ENCODE assay signal across 8 cellular contexts in the genomic region with DNA sequence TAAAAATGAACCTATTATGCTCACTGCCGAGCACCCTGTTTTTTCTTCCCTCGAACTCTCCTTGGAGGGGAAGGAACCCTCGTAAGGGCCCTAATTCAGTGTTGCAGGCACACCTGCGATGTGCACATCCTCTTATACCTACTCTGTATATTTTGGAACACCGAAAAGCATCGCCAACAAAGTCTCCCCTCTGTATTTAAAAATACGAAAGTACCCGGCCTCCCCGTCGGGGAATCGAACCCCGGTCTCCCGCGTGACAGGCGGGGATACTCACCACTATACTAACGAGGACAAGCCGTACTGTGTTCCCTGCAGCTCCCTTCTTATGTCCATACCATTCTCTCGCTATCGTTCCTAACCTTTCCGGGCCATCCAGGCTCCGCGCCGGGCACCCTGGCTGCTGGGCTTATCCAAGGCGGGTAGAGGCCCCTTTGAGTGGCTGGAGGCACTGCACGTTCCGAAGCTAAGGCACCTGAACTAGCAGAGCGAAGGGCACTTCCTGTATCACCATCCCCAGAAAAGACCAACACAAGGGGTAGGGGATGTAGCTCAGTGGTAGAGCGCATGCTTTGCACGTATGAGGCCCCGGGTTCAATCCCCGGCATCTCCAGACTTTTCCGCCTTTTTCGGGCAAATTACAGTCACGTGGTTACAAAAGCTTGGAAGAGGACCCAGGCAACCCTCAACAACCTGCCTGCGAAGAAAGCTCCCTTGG. TPM values are rescaled to one million over a fixed set of nuclear protein-coding genes. Genes with fewer than 3 reads are reported as not detected.
A peak's percentile ranks its signal among the peaks of the same experiment; 100 is the strongest.
DNase-seq lines count a peak whose midpoint lies in the region; ATAC-seq, FAIRE-seq and TF ChIP-seq lines count a peak whose summit lies in the region.

No MANE protein-coding gene starts in this region.

- 0 out of 2 replicates have a peak overlapping the region, but pooled peaks have one; percentile 16 for H2BK20ac ChIP-seq in H1 (ENCODE audit: low read length)

- no peak overlapping the region for H2AK5ac ChIP-seq in H1 (ENCODE audit: low read depth, low read length)

- no peak for TF ChIP-seq POLR2A in A549 (IDR thresholded peaks at IDR 0.05; ENCODE audit: low read length)
- no peak; a peak in 1 of 3 replicates for TF ChIP-seq POLR2A in H1 (IDR thresholded peaks at IDR 0.05; ENCODE audit: control extremely low read depth in 1 of 2, low read depth in 2 of 2, low read length in 2 of 2)

- peak; percentile 77 to 85 for ATAC-seq in A549
- peak; percentile 59 for ATAC-seq in GM19324 (IDR thresholded peaks at IDR 0.05; ENCODE audit: low FRiP score, unreplicated experiment)
- peak; percentile 55 for ATAC-seq in HG03460 (IDR thresholded peaks at IDR 0.05; ENCODE audit: unreplicated experiment)

- POLR2A ChIA-PET in A549 (lab: Yijun Ruan, JAX) (interaction anchor here (0.6 to 4.5 kb wide), 9 partner anchors 12 to 33 kb away, joined by 4 to 125 read pairs (median 17); a partner anchor contains a TSS), H1 (lab: Charles Lee; ENCODE audit: partially characterized antibody) (interaction anchor here (0.7 to 12.1 kb wide), 12 partner anchors 8 to 56 kb away, joined by 3 to 250 read pairs (median 6); a partner anchor contains a TSS)
- POLR2A ChIA-PET in activated CD4-positive, alpha-beta T cell treated with anti-CD3 and anti-CD28 coated beads, Interleukin-2, amount 10 ng/mL, durations not matched to agents 7 days and 5 days (lab: Charles Lee) = interaction anchor here (0.9 to 2.7 kb wide), 4 partner anchors 12 to 28 kb away, joined by 3 to 15 read pairs (median 6); a partner anchor contains a TSS

- H3K4me2 ChIP-seq in A549 (peak overlapping the region; percentile 86), H1 (ENCODE audit: insufficient read depth in 1 of 2, low read depth in 2 of 2, low read length in 2 of 2) (peak overlapping the region; percentile 74 to 94)

- peak overlapping the region; percentile 85; the same call in 1 of the 2 replicates for H4K8ac ChIP-seq in H1 (ENCODE audit: extremely low read depth, insufficient read depth, low read length)

- no peaks in the 10 kb centered on the region for H3K9me3 Mint-ChIP-seq in activated CD4-positive, alpha-beta T cell treated with anti-CD3 and anti-CD28 coated beads, Interleukin-2, amount 10 ng/mL, durations not matched to agents 7 days and 5 days

- H3K4me1 ChIP-seq in A549 = peaks cover 29% of the 10 kb centered on the region
- H3K4me1 ChIP-seq in H1 (replicated peaks in 1 of 4; ENCODE audit: control insufficient read depth in 3 of 4, insufficient read depth in 4 of 4, low read length in 3 of 4) = peaks cover 0 to 4% (median 2%) of the 10 kb centered on the region in 4 experiments; a peak in 2 of 7 replicates
- H3K4me1 ChIP-seq in mononuclear cell (ENCODE audit: insufficient read depth, low read length) = peaks cover 54% of the 10 kb centered on the region

- H2BK15ac ChIP-seq in H1 (ENCODE audit: low read length) = no peak overlapping the region

- H4K5ac ChIP-seq in H1 (ENCODE audit: insufficient read length, low read depth, low read length) = peak overlapping the region; percentile 64

- no peaks in the 10 kb centered on the region for H3K79me1 ChIP-seq in H1 (ENCODE audit: low read depth, low read length)

- TF ChIP-seq RAD21 in A549 (conservative IDR thresholded peaks at IDR 0.05 in 1 of 2, IDR thresholded peaks at IDR 0.05 in 1 of 2) (0 out of 5 replicates have a peak, but pooled peaks of 1 of the 2 experiments have one; percentile 30), H1 (IDR thresholded peaks at IDR 0.05 in 1 of 2, conservative IDR thresholded peaks at IDR 0.05 in 1 of 2; ENCODE audit: low read depth in 2 of 2, low read length in 2 of 2) (no peak; a peak in 1 of 4 replicates)

- no peak overlapping the region for H3K56ac ChIP-seq in H1 (replicated peaks; ENCODE audit: insufficient read length, low read depth, low read length)

- peak overlapping the region; percentile 92 to 97 for H3K27ac ChIP-seq in A549
- peak overlapping the region; percentile 98 for H3K27ac ChIP-seq in H1 (ENCODE audit: low read depth, low read length)

- H3K79me2 ChIP-seq in H1 (ENCODE audit: control insufficient read depth in 1 of 2, insufficient read depth in 2 of 2, low read length in 2 of 2) = no peaks in the 10 kb centered on the region

- H3K4me3 ChIP-seq in A549 = peak overlapping the region; percentile 42
- H3K4me3 ChIP-seq in H1 (ENCODE audit: extremely low read depth in 1 of 4, insufficient read depth in 2 of 4, low read depth in 3 of 4, low read length in 4 of 4) = peak overlapping the region; percentile 64 to 83 (median 72)
- peak overlapping the region; percentile 47 for H3K4me3 ChIP-seq in mononuclear cell (ENCODE audit: low read length)

- CTCF ChIA-PET in A549 (lab: Yijun Ruan, JAX) (interaction anchor here (0.8 to 14.4 kb wide), 17 partner anchors 8 to 197 kb away, joined by 3 to 243 read pairs (median 9); a partner anchor contains a TSS), H1 (lab: Charles Lee; ENCODE audit: partially characterized antibody) (interaction anchor here (0.6 to 13.3 kb wide), 17 partner anchors 9 to 206 kb away, joined by 3 to 141 read pairs (median 4); a partner anchor contains a TSS)
- CTCF ChIA-PET in activated CD4-positive, alpha-beta T cell treated with anti-CD3 and anti-CD28 coated beads, Interleukin-2, amount 10 ng/mL, durations not matched to agents 7 days and 5 days (lab: Charles Lee) = interaction anchor here (0.6 to 6.4 kb wide), 18 partner anchors 9 to 816 kb away, joined by 3 to 122 read pairs (median 6); a partner anchor contains a TSS

- peaks cover 26% of the 10 kb centered on the region for H3K4me1 Mint-ChIP-seq in activated CD4-positive, alpha-beta T cell treated with anti-CD3 and anti-CD28 coated beads, Interleukin-2, amount 10 ng/mL, durations not matched to agents 7 days and 5 days

- H3K27me3 Mint-ChIP-seq in activated CD4-positive, alpha-beta T cell treated with anti-CD3 and anti-CD28 coated beads, Interleukin-2, amount 10 ng/mL, durations not matched to agents 7 days and 5 days = no peaks in the 10 kb centered on the region

- TF ChIP-seq CTCF in A549 (IDR thresholded peaks at IDR 0.05) (no peak; the same call in 2 of the 3 replicates), H1 (IDR thresholded peaks at IDR 0.05; ENCODE audit: control extremely low read depth in 1 of 3, insufficient read depth in 1 of 3, low read depth in 1 of 3, low read length in 3 of 3) (no peak)

- peaks cover 14% of the 10 kb centered on the region for H3K36me3 Mint-ChIP-seq in activated CD4-positive, alpha-beta T cell treated with anti-CD3 and anti-CD28 coated beads, Interleukin-2, amount 10 ng/mL, durations not matched to agents 7 days and 5 days (ENCODE audit: low read depth)

- no peaks in the 10 kb centered on the region for H4K20me1 ChIP-seq in H1 (replicated peaks in 1 of 2; ENCODE audit: control insufficient read depth in 1 of 2, insufficient read depth in 2 of 2, low read length in 2 of 2)

- peaks cover 4% of the 10 kb centered on the region; the same call in 1 of the 2 replicates for H3K23me2 ChIP-seq in H1 (ENCODE audit: low read depth, low read length)

- DNase-seq in A549 (ENCODE audit: low read depth in 1 of 2, low spot score in 1 of 2) = peak; percentile 72 to 97
- DNase-seq in activated CD4-positive, alpha-beta T cell treated with anti-CD3 and anti-CD28 coated beads, Interleukin-2, amount 10 ng/mL, durations not matched to agents 7 days and 5 days = peak; percentile 89
- DNase-seq in H1 (ENCODE audit: low read depth in 1 of 2, low spot score in 2 of 2) = peak; percentile 90 to 95
- peak; percentile 75 to 88 for DNase-seq in stimulated activated CD8-positive, alpha-beta memory T cell treated with anti-CD3 and anti-CD28 coated beads, Interleukin-4, amount 100 ng/mL, for 4 hours (ENCODE audit: low read depth in 2 of 2, low spot score in 1 of 2)
- no peak for DNase-seq in NCI-H1092 treated with DMSO at 0.1 percent for 48 hours (lab: John Stamatoyannopoulos, UW)

- H3K14ac ChIP-seq in H1 (ENCODE audit: insufficient read length) = no peak overlapping the region

- TF ChIP-seq EP300 in A549 (IDR thresholded peaks at IDR 0.05) = no peak
- no peak for TF ChIP-seq EP300 in H1 (IDR thresholded peaks at IDR 0.05; ENCODE audit: borderline replicate concordance in 1 of 2, low read depth in 2 of 2, low read length in 2 of 2)

- FAIRE-seq in A549 (lab: Jason Lieb, UNC) = peak; percentile 70
- no peak for FAIRE-seq in H1 (lab: Jason Lieb, UNC)

- no peak overlapping the region for H2BK120ac ChIP-seq in H1 (replicated peaks; ENCODE audit: low read depth, low read length)

- H4K91ac ChIP-seq in H1 (replicated peaks; ENCODE audit: insufficient read length, low read length) = peak overlapping the region; percentile 77

- H3K27me3 ChIP-seq in H1 (replicated peaks in 1 of 4; ENCODE audit: control insufficient read depth in 3 of 4, extremely low read depth in 1 of 4, insufficient read depth in 3 of 4, low read length in 3 of 4) (no peaks in the 10 kb centered on the region), mononuclear cell (ENCODE audit: insufficient read depth, low read length) (no peaks in the 10 kb centered on the region)

- no peak overlapping the region for H3K23ac ChIP-seq in H1 (ENCODE audit: insufficient read length)

- peak overlapping the region; percentile 39 to 93 (median 81) for H3K9ac ChIP-seq in H1 (replicated peaks in 1 of 4; ENCODE audit: extremely low read depth in 1 of 4, low read depth in 3 of 4, low read length in 3 of 4)

- H2AFZ ChIP-seq in H1 (ENCODE audit: low read length) = no peak overlapping the region

- WGBS in A549 (ENCODE audit: missing lambda C conversion rate) = 1% methylated on average over 35 of the region's 35 CpGs
- 1% methylated on average over 35 of the region's 35 CpGs; no CpG with 5 or more reads in 1 of the 2 experiments for WGBS in H1 (ENCODE audit: extremely low coverage in 1 of 2, insufficient coverage in 1 of 2, insufficient read length in 1 of 2, insufficient replicate concordance in 2 of 2, low coverage in 1 of 2, low lambda C conversion rate in 2 of 2, missing lambda C conversion rate in 1 of 2), 2 experiments

- H3K18ac ChIP-seq in H1 (ENCODE audit: extremely low read depth, low read length) = peak overlapping the region; percentile 97

- H2BK5ac ChIP-seq in H1 (ENCODE audit: low read depth, low read length) = peak overlapping the region; percentile 95

- peak overlapping the region; percentile 47 for H3K4ac ChIP-seq in H1 (replicated peaks; ENCODE audit: insufficient read length, low read depth, low read length)

- H3K4me3 Mint-ChIP-seq in activated CD4-positive, alpha-beta T cell treated with anti-CD3 and anti-CD28 coated beads, Interleukin-2, amount 10 ng/mL, durations not matched to agents 7 days and 5 days = no peak overlapping the region

- H2BK12ac ChIP-seq in H1 (ENCODE audit: low read depth, low read length) = peak overlapping the region; percentile 83

- peaks cover 0 to 3% (median 0%) of the 10 kb centered on the region in 4 experiments; a peak in 2 of 8 replicates for H3K36me3 ChIP-seq in H1 (ENCODE audit: control insufficient read depth in 2 of 4, insufficient read depth in 4 of 4, low read length in 3 of 4)

- H3K9me3 ChIP-seq in A549 = no peaks in the 10 kb centered on the region
- no peaks in the 10 kb centered on the region for H3K9me3 ChIP-seq in H1 (ENCODE audit: insufficient read depth in 2 of 2, low read depth in 1 of 2, low read length in 1 of 2)
- H3K9me3 ChIP-seq in mononuclear cell (ENCODE audit: low read depth, low read length) = no peaks in the 10 kb centered on the region

- no peak overlapping the region for H3K27ac Mint-ChIP-seq in activated CD4-positive, alpha-beta T cell treated with anti-CD3 and anti-CD28 coated beads, Interleukin-2, amount 10 ng/mL, durations not matched to agents 7 days and 5 days

RNA-seq across cellular contexts. Expression of a gene that starts 25.1 kb away (rescaled TPM):
- polyA plus RNA-seq in A549 (2011; rRNA removed) (2,000 and 2,573 TPM in 2 replicates), A549 (2017; fragmentation: RNase III; extraction: RNeasy Plus Mini Kit Qiagen cat#74134 plus additional on column Dnase treatment) (993 to 1,034 TPM (median 1,028 TPM) in 3 replicates), H1 (2011; rRNA removed) (366 and 749 TPM in 2 replicates)
- 1,783 and 1,966 TPM in 2 replicates for polyA plus RNA-seq in A549 (2012; cell fraction: cytosol; rRNA removed)
- polyA plus RNA-seq in A549 (2012; cell fraction: nucleus; rRNA removed) = 1,709 and 1,846 TPM in 2 replicates
- polyA minus RNA-seq in A549 (2011; rRNA and poly(A)+ RNA removed) = 1,104 and 1,174 TPM in 2 replicates
- total RNA-seq in activated CD4-positive, alpha-beta T cell treated with anti-CD3 and anti-CD28 coated beads, Interleukin-2, amount 10 ng/mL, durations not matched to agents 7 days and 5 days = 100 to 1,000 TPM; 749 to 755 TPM
- 559 and 571 TPM in 2 replicates for total RNA-seq in H1 (2021; fragmentation: NEBNext Ultra II Directional; extraction: Animal tissue kit (Norgen Biotek cat#: 25700))
- 933 TPM for polyA plus RNA-seq in H1 (2011; cell fraction: cytosol; rRNA removed)
- polyA plus RNA-seq in H1 (2011; cell fraction: nucleus; rRNA removed) = 730 TPM
- polyA plus RNA-seq in H1 (2012, experiment 1 of 2) = 760 to 816 TPM (median 784 TPM) in 4 replicates
- polyA plus RNA-seq in H1 (2012, experiment 2 of 2) = 361 TPM
- 525 TPM for polyA plus RNA-seq in H1 (2013, experiment 1 of 2)
- 524 TPM for polyA plus RNA-seq in H1 (2013, experiment 2 of 2)
- 622 and 655 TPM in 2 replicates for polyA minus RNA-seq in H1 (2011; rRNA and poly(A)+ RNA removed)
- 263 TPM for polyA minus RNA-seq in H1 (2011; cell fraction: cytosol; rRNA and poly(A)+ RNA removed)
- polyA minus RNA-seq in H1 (2011; cell fraction: nucleus; rRNA and poly(A)+ RNA removed) = 233 TPM
- 2,055 TPM for total RNA-seq in mononuclear cell

RNA-seq across cellular contexts. Expression of a gene that starts 49.3 kb away (rescaled TPM):
- 16.7 and 20.4 TPM in 2 replicates for polyA plus RNA-seq in A549 (2011; rRNA removed)
- polyA plus RNA-seq in A549 (2012; cell fraction: cytosol; rRNA removed) = 36.3 and 44.9 TPM in 2 replicates
- 104 and 118 TPM in 2 replicates for polyA plus RNA-seq in A549 (2012; cell fraction: nucleus; rRNA removed)
- polyA plus RNA-seq in A549 (2017; fragmentation: RNase III; extraction: RNeasy Plus Mini Kit Qiagen cat#74134 plus additional on column Dnase treatment) = 37.5 to 37.7 TPM (median 37.6 TPM) in 3 replicates
- 28.6 and 47.1 TPM in 2 replicates for polyA minus RNA-seq in A549 (2011; rRNA and poly(A)+ RNA removed)
- total RNA-seq in activated CD4-positive, alpha-beta T cell treated with anti-CD3 and anti-CD28 coated beads, Interleukin-2, amount 10 ng/mL, durations not matched to agents 7 days and 5 days = 10 to 100 TPM; 30.2 to 32.2 TPM
- 46.2 and 47.3 TPM in 2 replicates for total RNA-seq in H1 (2021; fragmentation: NEBNext Ultra II Directional; extraction: Animal tissue kit (Norgen Biotek cat#: 25700))
- 17.0 and 30.5 TPM in 2 replicates for polyA plus RNA-seq in H1 (2011; rRNA removed)
- polyA plus RNA-seq in H1 (2011; cell fraction: cytosol; rRNA removed) = 18.7 TPM
- 50.5 TPM for polyA plus RNA-seq in H1 (2011; cell fraction: nucleus; rRNA removed)
- 26.1 to 33.7 TPM (median 30.3 TPM) in 4 replicates for polyA plus RNA-seq in H1 (2012, experiment 1 of 2)
- polyA plus RNA-seq in H1 (2012, experiment 2 of 2) = 33.1 TPM
- polyA plus RNA-seq in H1 (2013, experiment 1 of 2) = 17.9 TPM
- 16.1 TPM for polyA plus RNA-seq in H1 (2013, experiment 2 of 2)
- 22.0 and 23.8 TPM in 2 replicates for polyA minus RNA-seq in H1 (2011; rRNA and poly(A)+ RNA removed)
- polyA minus RNA-seq in H1 (2011; cell fraction: cytosol; rRNA and poly(A)+ RNA removed) = 22.6 TPM
- 29.6 TPM for polyA minus RNA-seq in H1 (2011; cell fraction: nucleus; rRNA and poly(A)+ RNA removed)
- 20.0 TPM for total RNA-seq in mononuclear cell

RNA-seq across cellular contexts. Expression of a gene that starts 53.9 kb away (rescaled TPM):
- polyA plus RNA-seq in A549 (2011; rRNA removed) (23.7 and 25.0 TPM in 2 replicates), A549 (2017; fragmentation: RNase III; extraction: RNeasy Plus Mini Kit Qiagen cat#74134 plus additional on column Dnase treatment) (21.6 to 25.9 TPM (median 23.5 TPM) in 3 replicates), H1 (2011; rRNA removed) (5.0 and 5.4 TPM in 2 replicates)
- polyA plus RNA-seq in A549 (2012; cell fraction: cytosol; rRNA removed) = 13.6 and 17.2 TPM in 2 replicates
- polyA plus RNA-seq in A549 (2012; cell fraction: nucleus; rRNA removed) = 7.2 and 9.0 TPM in 2 replicates
- polyA minus RNA-seq in A549 (2011; rRNA and poly(A)+ RNA removed) = 17.5 and 17.8 TPM in 2 replicates
- 10 to 100 TPM; 24.8 to 26.8 TPM for total RNA-seq in activated CD4-positive, alpha-beta T cell treated with anti-CD3 and anti-CD28 coated beads, Interleukin-2, amount 10 ng/mL, durations not matched to agents 7 days and 5 days
- 13.4 and 14.2 TPM in 2 replicates for total RNA-seq in H1 (2021; fragmentation: NEBNext Ultra II Directional; extraction: Animal tissue kit (Norgen Biotek cat#: 25700))
- polyA plus RNA-seq in H1 (2011; cell fraction: cytosol; rRNA removed) = 4.6 TPM
- 3.0 TPM for polyA plus RNA-seq in H1 (2011; cell fraction: nucleus; rRNA removed)
- 5.2 to 6.8 TPM (median 5.7 TPM) in 4 replicates for polyA plus RNA-seq in H1 (2012, experiment 1 of 2)
- 2.8 TPM for polyA plus RNA-seq in H1 (2012, experiment 2 of 2)
- 11.2 TPM for polyA plus RNA-seq in H1 (2013, experiment 1 of 2)
- polyA plus RNA-seq in H1 (2013, experiment 2 of 2) = 12.8 TPM
- polyA minus RNA-seq in H1 (2011; rRNA and poly(A)+ RNA removed) = 7.6 and 9.6 TPM in 2 replicates
- polyA minus RNA-seq in H1 (2011; cell fraction: cytosol; rRNA and poly(A)+ RNA removed) = 6.7 TPM
- 5.4 TPM for polyA minus RNA-seq in H1 (2011; cell fraction: nucleus; rRNA and poly(A)+ RNA removed)
- 2.0 TPM for total RNA-seq in mononuclear cell
